In the genomic region with DNA sequence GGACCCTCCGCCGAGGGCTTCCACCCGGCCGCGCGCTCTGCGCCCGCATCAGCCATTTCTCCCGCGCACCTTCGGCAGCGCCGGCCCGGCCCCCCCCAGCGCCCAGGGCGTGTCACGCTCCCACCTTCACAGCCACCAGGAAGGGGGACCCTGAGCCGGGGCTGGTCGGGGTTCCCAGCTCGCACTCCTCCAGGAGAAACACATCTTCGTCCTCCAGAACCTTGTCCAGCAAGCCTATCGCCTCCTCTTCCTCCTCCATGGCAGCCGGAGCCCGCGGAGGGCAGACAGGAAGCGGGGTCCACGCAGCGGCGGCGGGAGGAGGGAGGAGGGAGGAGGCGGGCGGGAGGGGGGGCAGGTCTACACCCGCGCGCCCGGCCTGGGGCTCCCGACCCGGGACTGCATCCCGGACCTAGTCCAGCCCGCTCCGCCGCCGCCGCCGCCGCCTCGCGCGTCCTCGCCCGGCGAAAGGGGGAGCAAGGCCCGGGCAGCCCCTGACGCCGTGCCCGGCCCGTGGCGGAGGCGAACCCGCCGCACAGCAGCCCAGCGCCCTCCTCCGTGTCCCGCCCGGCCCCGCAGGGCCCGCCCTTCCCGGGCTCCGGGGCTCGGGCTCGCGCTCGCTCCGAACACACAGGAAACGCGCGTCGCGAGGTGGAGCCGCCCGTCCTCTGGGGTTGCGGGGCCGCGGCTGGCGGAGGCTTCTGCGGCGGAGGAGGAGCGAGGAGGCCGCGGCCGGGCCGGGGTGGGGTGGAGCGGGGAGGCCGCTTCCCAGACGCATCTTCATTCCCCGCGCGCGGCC, we compare ENCODE assay signal across 8 cellular contexts.
DNase-seq lines count a peak whose midpoint lies in the region; TF ChIP-seq lines count a peak whose summit lies in the region.

No MANE protein-coding gene starts in this region.

- no peaks in the 10 kb centered on the region for H3K9me3 ChIP-seq in endodermal cell (ENCODE audit: control insufficient read depth, low read length)
- no peaks in the 10 kb centered on the region for H3K9me3 ChIP-seq in mucosa of rectum (ENCODE audit: control insufficient read depth in 2 of 2, low read length in 2 of 2)

- no peaks in the 10 kb centered on the region for H3K9me3 Mint-ChIP-seq in endodermal cell

- DNase-seq in NCI-H2029 (lab: John Stamatoyannopoulos, UW) = peak; percentile 20
- no peak for DNase-seq in NCI-H2029 treated with DMSO at 0.1 percent for 48 hours (lab: John Stamatoyannopoulos, UW)
- DNase-seq in M059J (ENCODE audit: low read depth) = peak; percentile 42
- DNase-seq in activated CD8-positive, alpha-beta memory T cell treated with anti-CD3 and anti-CD28 coated beads for 24 hours = peak; percentile 88
- DNase-seq in endodermal cell = peak; percentile 83
- DNase-seq in stimulated activated naive CD4-positive, alpha-beta T cell treated with Interleukin-2 at 50 U/mL for 16 hours (lab: John Stamatoyannopoulos, UW) = peak; percentile 58
- no peak for DNase-seq in cerebellar nuclear complex (lab: John Stamatoyannopoulos, UW)

- no peak overlapping the region for H3K27ac Mint-ChIP-seq in endodermal cell

- peaks cover 9% of the 10 kb centered on the region for H3K27me3 Mint-ChIP-seq in endodermal cell (ENCODE audit: insufficient read depth)

- H3K4me1 Mint-ChIP-seq in endodermal cell = peaks cover 11% of the 10 kb centered on the region

- no peak overlapping the region for H3K9ac ChIP-seq in endodermal cell (ENCODE audit: extremely low read depth, low read length, poor library complexity, severe bottlenecking)
- peak overlapping the region; percentile 87 to 89 for H3K9ac ChIP-seq in mucosa of rectum (ENCODE audit: low read depth in 1 of 2, low read length in 2 of 2)

- peaks cover 2% of the 10 kb centered on the region for H3K36me3 Mint-ChIP-seq in endodermal cell (ENCODE audit: low read depth)

- H3K27ac ChIP-seq in endodermal cell (ENCODE audit: low read depth, low read length) = no peak overlapping the region
- H3K27ac ChIP-seq in mucosa of rectum (ENCODE audit: low read depth in 2 of 2, low read length in 2 of 2) = peak overlapping the region; percentile 96 to 97

- peak overlapping the region; percentile 75 for H3K4me3 ChIP-seq in endodermal cell (ENCODE audit: low read length)
- peak overlapping the region; percentile 77 to 85 for H3K4me3 ChIP-seq in mucosa of rectum (ENCODE audit: low read length in 2 of 2)

- TF ChIP-seq CTCF in endodermal cell (conservative IDR thresholded peaks at IDR 0.05) = no peak

- peak overlapping the region; percentile 62 for H3K4me3 Mint-ChIP-seq in endodermal cell

- H3K27me3 ChIP-seq in endodermal cell (ENCODE audit: control insufficient read depth, insufficient read depth, low read length, poor library complexity, severe bottlenecking) (no peaks in the 10 kb centered on the region), mucosa of rectum (ENCODE audit: control insufficient read depth in 2 of 2, insufficient read depth in 2 of 2, low read length in 2 of 2) (no peaks in the 10 kb centered on the region)

- H3K36me3 ChIP-seq in endodermal cell (ENCODE audit: control insufficient read depth, insufficient read depth, low read length) (no peaks in the 10 kb centered on the region), mucosa of rectum (ENCODE audit: control insufficient read depth in 2 of 2, insufficient read depth in 2 of 2, low read length in 2 of 2) (peaks cover 4 to 9% of the 10 kb centered on the region in 2 donors)

- WGBS in endodermal cell (ENCODE audit: insufficient coverage in 1 of 2, insufficient read length in 1 of 2), 2 experiments = 1% methylated on average over 15 to 93 of the region's 99 CpGs

- H3K4me1 ChIP-seq in endodermal cell (ENCODE audit: control insufficient read depth, insufficient read depth, low read length) = peaks cover 4% of the 10 kb centered on the region
- H3K4me1 ChIP-seq in mucosa of rectum (ENCODE audit: control insufficient read depth in 2 of 2, insufficient read depth in 2 of 2, low read length in 2 of 2) = peaks cover 51 to 58% of the 10 kb centered on the region in 2 donors

Comparison
In these comparisons a context has a peak if more than half of its experiments do, and no peak if none do; other contexts are left out.
1. DNase-seq: peak in NCI-H2029 (single experiment), M059J (single experiment), activated CD8-positive, alpha-beta memory T cell treated with anti-CD3 and anti-CD28 coated beads for 24 hours (single experiment), endodermal cell (single experiment) and stimulated activated naive CD4-positive, alpha-beta T cell treated with Interleukin-2 at 50 U/mL for 16 hours (single experiment); none in NCI-H2029 treated with DMSO at 0.1 percent for 48 hours (single experiment) and cerebellar nuclear complex (0 of 2).